In the genomic region with DNA sequence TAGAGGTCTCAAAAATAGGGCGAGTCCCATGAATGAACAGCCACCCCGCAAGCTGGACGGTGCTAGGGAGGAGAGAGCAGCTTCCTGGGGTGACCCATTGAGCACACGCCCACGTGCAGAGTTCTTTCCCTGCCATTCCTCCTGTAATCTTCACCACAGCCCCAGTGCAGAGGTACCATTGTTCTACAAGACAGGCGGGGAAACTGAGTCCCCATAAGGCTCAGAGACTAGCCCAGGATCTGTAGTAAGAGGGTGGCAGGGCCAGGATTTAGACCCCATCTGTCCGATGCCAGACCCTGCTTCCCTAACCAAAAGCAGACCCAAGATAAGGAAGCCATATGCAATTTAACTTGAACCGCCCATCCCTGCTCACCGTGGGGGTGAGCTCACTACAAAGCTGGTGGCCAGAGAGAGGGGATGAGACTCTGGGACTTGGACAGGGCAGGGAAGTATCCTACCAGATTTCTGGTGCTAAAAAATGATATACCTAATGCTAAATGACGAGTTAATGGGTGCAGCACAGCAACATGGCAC, we compare ENCODE assay signal across 28 cellular contexts. TPM values are rescaled to one million over a fixed set of nuclear protein-coding genes. Genes with fewer than 3 reads are reported as not detected.
A peak's percentile ranks its signal among the peaks of the same experiment; 100 is the strongest.
DNase-seq lines count a peak whose midpoint lies in the region; ATAC-seq, FAIRE-seq and TF ChIP-seq lines count a peak whose summit lies in the region.
"Had no signal": no experiment of that assay in that cellular context is flagged by ENCODE, and none has a peak within 500 bp of the region (broad histone marks: within the 10 kb centered on the region; RNA-seq: fewer than 3 reads in every experiment).

No MANE protein-coding gene starts in this region.

- peak overlapping the region; percentile 87; the same call in 1 of the 2 replicates for H3K23ac ChIP-seq in IMR-90 (ENCODE audit: low read depth, low read length)

- in situ Hi-C loops in IMR-90 (cut with MboI; ENCODE audit: low sequenced_read_pairs), result loop anchor here (5.0 kb wide), 1 partner anchor 124 kb away; no protein-coding TSS in a partner anchor

- peak overlapping the region; percentile 85 for H3K4ac ChIP-seq in IMR-90 (ENCODE audit: low read depth, low read length)

- peak overlapping the region; percentile 76 for H2BK20ac ChIP-seq in IMR-90 (ENCODE audit: low read depth, low read length)

- POLR2A ChIA-PET in IMR-90 (lab: Charles Lee; ENCODE audit: unreplicated experiment), result no interaction called here

- no peaks in the 10 kb centered on the region for H3F3A ChIP-seq in neural progenitor cell (ENCODE audit: low read depth)

- no peak for TF ChIP-seq RAD21 in IMR-90 (IDR thresholded peaks at IDR 0.05; ENCODE audit: low read length)

- no CpG with 5 or more reads among the region's 10 CpGs for WGBS in IMR-90 (ENCODE audit: extremely low coverage in 2 of 2, insufficient read length in 1 of 2), 2 experiments
- WGBS in endodermal cell (ENCODE audit: insufficient coverage in 1 of 2, insufficient read length in 1 of 2), 2 experiments, result 89 to 90% methylated on average over 5 to 9 of the region's 10 CpGs
- WGBS in small intestine, 3 donors, result 66 to 79% (median 77%) methylated on average over 10 of the region's 10 CpGs

- peak overlapping the region; percentile 70; the same call in 1 of the 2 replicates for H4K91ac ChIP-seq in IMR-90 (ENCODE audit: insufficient read depth, low read depth, low read length)

- no peaks in the 10 kb centered on the region for H3K9me3 Mint-ChIP-seq in endodermal cell
- no peaks in the 10 kb centered on the region for H3K9me3 Mint-ChIP-seq in neural progenitor cell
- H3K9me3 Mint-ChIP-seq: activated CD4-positive, alpha-beta memory T cell treated with anti-CD3 and anti-CD28 coated beads, Interleukin-2, amount 10 ng/mL, durations not matched to agents 7 days and 5 days; activated naive CD4-positive, alpha-beta T cell treated with anti-CD3 and anti-CD28 coated beads, Interleukin-2, amount 50 U/mL, for 24 hours; CD4-positive, CD25-positive, alpha-beta regulatory T cell; GM23338; stimulated activated effector memory CD8-positive, alpha-beta T cell treated with anti-CD3 and anti-CD28 coated beads, Interleukin-12 subunit alpha, Interleukin-12 subunit beta, amount 100 ng/mL, for 72 hours; T-helper 1 cell treated with Interleukin-12 subunit alpha and Interleukin-12 subunit beta and Interleukin-4 antibody, amounts not matched to agents 30 μg/mL and 1 μg/mL, for 36 hours had no signal

- H2BK15ac ChIP-seq in IMR-90 (ENCODE audit: low read depth, low read length), result peak overlapping the region; percentile 56; the same call in 1 of the 3 replicates

- intact Hi-C loops in IMR-90 (cut with micrococcal nuclease), result no loop called here

- 0 out of 2 replicates have a peak overlapping the region, but pooled peaks have one; percentile 26 for H4K5ac ChIP-seq in IMR-90 (ENCODE audit: low read depth, low read length)

- DNase-seq in 8988T (peak; percentile 1), IMR-90 (no peak), endodermal cell (peak; percentile 29), neural progenitor cell (ENCODE audit: low spot score) (no peak), middle frontal gyrus (ENCODE audit: extremely low spot score, low spot score) (no peak), AG08396 (ENCODE audit: low spot score) (no peak), small intestine (no peak)
- DNase-seq: activated CD4-positive, alpha-beta memory T cell treated with anti-CD3 and anti-CD28 coated beads, Interleukin-2, amount 10 ng/mL, durations not matched to agents 7 days and 5 days; activated T-cell treated with anti-CD3 and anti-CD28 coated beads, Interleukin-2, amount 50 U/mL, for 48 hours; CD4-positive, CD25-positive, alpha-beta regulatory T cell; DMS53; KG1; MV-4-11; NCI-H1694 treated with DMSO at 0.1 percent for 48 hours; NCI-H226; NCI-H82 had no signal

- H3K27me3 Mint-ChIP-seq in endodermal cell (ENCODE audit: insufficient read depth) (no peaks in the 10 kb centered on the region), neural progenitor cell (ENCODE audit: insufficient read depth, low read depth) (peaks cover 11% of the 10 kb centered on the region)
- H3K27me3 Mint-ChIP-seq: activated CD4-positive, alpha-beta memory T cell treated with anti-CD3 and anti-CD28 coated beads, Interleukin-2, amount 10 ng/mL, durations not matched to agents 7 days and 5 days; activated naive CD4-positive, alpha-beta T cell treated with anti-CD3 and anti-CD28 coated beads, Interleukin-2, amount 50 U/mL, for 24 hours had no signal

- H2AFZ ChIP-seq in IMR-90 (replicated peaks; ENCODE audit: low read length, poor library complexity), result no peak overlapping the region
- H2AFZ ChIP-seq in neural progenitor cell (replicated peaks), result no peak overlapping the region
- H2AFZ ChIP-seq: GM23338 had no signal

- peak overlapping the region; percentile 94 for H2AK9ac ChIP-seq in IMR-90 (replicated peaks; ENCODE audit: low read depth, low read length, poor library complexity)

- H3K79me2 ChIP-seq in neural progenitor cell (ENCODE audit: low read depth), result no peaks in the 10 kb centered on the region

- peak overlapping the region in 1 of 2 experiments; percentile 62; a peak in 1 of 4 replicates for H4K8ac ChIP-seq in IMR-90 (ENCODE audit: low read depth in 2 of 2, low read length in 2 of 2)

- H3K36me3 ChIP-seq in IMR-90 (ENCODE audit: control insufficient read depth, insufficient read depth, low read length) (peaks cover 6% of the 10 kb centered on the region; the same call in 1 of the 2 replicates), endodermal cell (ENCODE audit: control insufficient read depth, insufficient read depth, low read length) (peaks cover 41% of the 10 kb centered on the region), neural progenitor cell (no peaks in the 10 kb centered on the region), small intestine (ENCODE audit: control insufficient read depth in 2 of 2, insufficient read depth in 2 of 2, low read length in 2 of 2) (no peaks in the 10 kb centered on the region)

- peaks cover 0 to 25% of the 10 kb centered on the region in 2 experiments; a peak in 2 of 4 replicates for H3K79me1 ChIP-seq in IMR-90 (ENCODE audit: low read depth in 1 of 2, low read length in 2 of 2)

- H3K27ac ChIP-seq in IMR-90 (ENCODE audit: insufficient read depth, low read length) (no peak overlapping the region), endodermal cell (ENCODE audit: low read depth, low read length) (no peak overlapping the region), neural progenitor cell (no peak overlapping the region), small intestine (ENCODE audit: low read depth in 1 of 2, low read length in 1 of 2) (no peak overlapping the region)
- H3K27ac ChIP-seq: VCaP had no signal

- no peak overlapping the region for H2BK5ac ChIP-seq in IMR-90 (ENCODE audit: low read depth, low read length, poor library complexity, severe bottlenecking)

- peak overlapping the region; percentile 83; the same call in 1 of the 2 replicates for H3K14ac ChIP-seq in IMR-90 (replicated peaks; ENCODE audit: low read depth, low read length)

- 0 out of 2 replicates have a peak overlapping the region, but pooled peaks have one; percentile 12 for H3K18ac ChIP-seq in IMR-90 (ENCODE audit: low read depth, low read length)

- H3K9ac ChIP-seq in IMR-90 (ENCODE audit: low read depth, low read length), result no peak overlapping the region
- no peak overlapping the region for H3K9ac ChIP-seq in endodermal cell (ENCODE audit: extremely low read depth, low read length, poor library complexity, severe bottlenecking)
- no peak overlapping the region for H3K9ac ChIP-seq in neural progenitor cell

- no peaks in the 10 kb centered on the region for H3K9me3 ChIP-seq in IMR-90 (ENCODE audit: control insufficient read depth, insufficient read depth, low read length)
- no peaks in the 10 kb centered on the region for H3K9me3 ChIP-seq in endodermal cell (ENCODE audit: control insufficient read depth, low read length)
- H3K9me3 ChIP-seq in neural progenitor cell (ENCODE audit: low read depth), result no peaks in the 10 kb centered on the region
- H3K9me3 ChIP-seq in small intestine (ENCODE audit: control insufficient read depth, low read depth), result no peaks in the 10 kb centered on the region

- no peaks in the 10 kb centered on the region for H3K27me3 ChIP-seq in IMR-90 (ENCODE audit: control insufficient read depth, insufficient read depth, low read length)
- no peaks in the 10 kb centered on the region for H3K27me3 ChIP-seq in endodermal cell (ENCODE audit: control insufficient read depth, insufficient read depth, low read length, poor library complexity, severe bottlenecking)
- no peaks in the 10 kb centered on the region for H3K27me3 ChIP-seq in neural progenitor cell
- no peaks in the 10 kb centered on the region for H3K27me3 ChIP-seq in small intestine (ENCODE audit: control insufficient read depth in 2 of 2, insufficient read depth in 2 of 2, low read length in 2 of 2)

- H3K36me3 Mint-ChIP-seq in endodermal cell (ENCODE audit: low read depth), result peaks cover 12% of the 10 kb centered on the region
- H3K36me3 Mint-ChIP-seq in neural progenitor cell, result peaks cover 7% of the 10 kb centered on the region
- H3K36me3 Mint-ChIP-seq: activated naive CD4-positive, alpha-beta T cell treated with anti-CD3 and anti-CD28 coated beads, Interleukin-2, amount 50 U/mL, for 24 hours; CD4-positive, CD25-positive, alpha-beta regulatory T cell; stimulated activated effector memory CD8-positive, alpha-beta T cell treated with anti-CD3 and anti-CD28 coated beads, Interleukin-12 subunit alpha, Interleukin-12 subunit beta, amount 100 ng/mL, for 72 hours had no signal

- FAIRE-seq in small intestine (lab: Jason Lieb, UNC), result no peak

- H3K56ac ChIP-seq in IMR-90 (ENCODE audit: extremely low read depth, insufficient read depth, low read length), result no peak overlapping the region

- H3K4me3 ChIP-seq in IMR-90 (ENCODE audit: insufficient read depth, low read depth, low read length) (no peak overlapping the region), endodermal cell (ENCODE audit: low read length) (no peak overlapping the region), neural progenitor cell (no peak overlapping the region), small intestine (ENCODE audit: low read depth in 1 of 2, low read length in 2 of 2) (no peak overlapping the region)
- H3K4me3 ChIP-seq: GM23338, lung had no signal

- no peak for TF ChIP-seq POLR2A in IMR-90 (IDR thresholded peaks at IDR 0.05; ENCODE audit: low read depth, low read length)

- H3K4me2 ChIP-seq in IMR-90 (ENCODE audit: low read depth, low read length), result no peak overlapping the region
- H3K4me2 ChIP-seq in neural progenitor cell, result no peak overlapping the region
- H3K4me2 ChIP-seq: GM23338 had no signal

- H4K20me1 ChIP-seq in IMR-90 (ENCODE audit: insufficient read depth, low read length), result no peaks in the 10 kb centered on the region
- H4K20me1 ChIP-seq in neural progenitor cell (ENCODE audit: low read depth), result no peaks in the 10 kb centered on the region

- peak overlapping the region; percentile 89 for H2AK5ac ChIP-seq in IMR-90 (ENCODE audit: low read depth, low read length)

- CTCF ChIA-PET in IMR-90 (lab: Yijun Ruan, JAX), result interaction anchor here (0.8 kb wide), 1 partner anchor 176 kb away, joined by 3 read pairs; no protein-coding TSS in a partner anchor

- peaks cover 30% of the 10 kb centered on the region for H3K9me1 ChIP-seq in IMR-90 (ENCODE audit: insufficient read depth, low read length)

- no peak overlapping the region for H3K4me3 Mint-ChIP-seq in endodermal cell
- H3K4me3 Mint-ChIP-seq in neural progenitor cell, result no peak overlapping the region
- H3K4me3 Mint-ChIP-seq: activated CD4-positive, alpha-beta memory T cell treated with anti-CD3 and anti-CD28 coated beads, Interleukin-2, amount 10 ng/mL, durations not matched to agents 7 days and 5 days; activated naive CD4-positive, alpha-beta T cell treated with anti-CD3 and anti-CD28 coated beads, Interleukin-2, amount 50 U/mL, for 24 hours; CD4-positive, CD25-positive, alpha-beta regulatory T cell; GM23338; stimulated activated effector memory CD8-positive, alpha-beta T cell treated with anti-CD3 and anti-CD28 coated beads, Interleukin-12 subunit alpha, Interleukin-12 subunit beta, amount 100 ng/mL, for 72 hours; T-helper 1 cell treated with Interleukin-12 subunit alpha and Interleukin-12 subunit beta and Interleukin-4 antibody, amounts not matched to agents 30 μg/mL and 1 μg/mL, for 36 hours had no signal

- H3K27ac Mint-ChIP-seq in endodermal cell (no peak overlapping the region), neural progenitor cell (peak overlapping the region; percentile 46)
- H3K27ac Mint-ChIP-seq: activated CD4-positive, alpha-beta memory T cell treated with anti-CD3 and anti-CD28 coated beads, Interleukin-2, amount 10 ng/mL, durations not matched to agents 7 days and 5 days; activated naive CD4-positive, alpha-beta T cell treated with anti-CD3 and anti-CD28 coated beads, Interleukin-2, amount 50 U/mL, for 24 hours; CD4-positive, CD25-positive, alpha-beta regulatory T cell; GM23338; stimulated activated effector memory CD8-positive, alpha-beta T cell treated with anti-CD3 and anti-CD28 coated beads, Interleukin-12 subunit alpha, Interleukin-12 subunit beta, amount 100 ng/mL, for 72 hours; T-helper 1 cell treated with Interleukin-12 subunit alpha and Interleukin-12 subunit beta and Interleukin-4 antibody, amounts not matched to agents 30 μg/mL and 1 μg/mL, for 36 hours had no signal

- dilution Hi-C loops in IMR-90 (cut with HindIII; ENCODE audit: low sequenced_read_pairs, unreplicated experiment), result no loop called here

- no peaks in the 10 kb centered on the region for H3K4me1 Mint-ChIP-seq in endodermal cell
- peaks cover 35% of the 10 kb centered on the region for H3K4me1 Mint-ChIP-seq in neural progenitor cell
- H3K4me1 Mint-ChIP-seq: activated naive CD4-positive, alpha-beta T cell treated with anti-CD3 and anti-CD28 coated beads, Interleukin-2, amount 50 U/mL, for 24 hours had no signal

- peaks cover 26% of the 10 kb centered on the region for H3K4me1 ChIP-seq in IMR-90 (ENCODE audit: control insufficient read depth, insufficient read depth, low read length)
- H3K4me1 ChIP-seq in endodermal cell (ENCODE audit: control insufficient read depth, insufficient read depth, low read length), result no peaks in the 10 kb centered on the region
- peaks cover 18% of the 10 kb centered on the region for H3K4me1 ChIP-seq in neural progenitor cell
- no peaks in the 10 kb centered on the region for H3K4me1 ChIP-seq in small intestine (ENCODE audit: control insufficient read depth in 2 of 2, insufficient read depth in 1 of 2, low read depth in 1 of 2, low read length in 1 of 2)

- H2BK120ac ChIP-seq in IMR-90 (ENCODE audit: low read depth, low read length), result peak overlapping the region; percentile 91

- BruUV-seq in IMR-90 (replicated peaks; lab: Mats Ljungman, UMichigan), result no TSS peak

- TF ChIP-seq CTCF in IMR-90 (conservative IDR thresholded peaks at IDR 0.05; ENCODE audit: low read depth, low read length) (no peak), endodermal cell (conservative IDR thresholded peaks at IDR 0.05) (no peak), neural progenitor cell (IDR thresholded peaks at IDR 0.05) (no peak)

- ATAC-seq in IMR-90 (ENCODE audit: low read depth) (no peak), HG02884 (IDR thresholded peaks at IDR 0.05; ENCODE audit: unreplicated experiment) (no peak)
- ATAC-seq: GM23338; sciatic nerve; stimulated activated effector memory CD8-positive, alpha-beta T cell treated with anti-CD3 and anti-CD28 coated beads, Interleukin-12 subunit alpha, Interleukin-12 subunit beta, amount 100 ng/mL, for 72 hours had no signal

RNA-seq across cellular contexts. Expression of a gene that starts 36.7 kb away (rescaled TPM):
- total RNA-seq in IMR-90 (2012; rRNA removed), result 0.18 TPM in 1 of 2 replicates, not detected in the other
- polyA plus RNA-seq in IMR-90 (2012; rRNA removed), result 0.30 TPM in 1 of 2 replicates, not detected in the other
- polyA plus RNA-seq in IMR-90 (2012; cell fraction: cytosol; rRNA removed), result 0.11 and 0.26 TPM in 2 replicates
- 0.11 TPM in 1 of 2 replicates, not detected in the other for polyA plus RNA-seq in IMR-90 (2012; cell fraction: nucleus; rRNA removed; ENCODE audit: low replicate concordance)
- total RNA-seq in endodermal cell, result under 1 TPM in 1 of 2 donors, not detected in 1; 0.59 TPM
- not detected for polyA plus RNA-seq in endodermal cell (2013, experiment 1 of 2)
- not detected for polyA plus RNA-seq in endodermal cell (2013, experiment 2 of 2)
- total RNA-seq in neural progenitor cell (ENCODE audit: low replicate concordance), result 1.5 TPM in 1 of 2 replicates, not detected in the other
- polyA plus RNA-seq in small intestine, result 1 to 10 TPM in 2 of 3 donors, not detected in 1; 1.3 to 6.9 TPM
- total RNA-seq: activated CD4-positive, alpha-beta memory T cell treated with anti-CD3 and anti-CD28 coated beads, Interleukin-2, amount 10 ng/mL, durations not matched to agents 7 days and 5 days; CD4-positive, CD25-positive, alpha-beta regulatory T cell; fibroblast of lung; GM23338; myocyte; temporal lobe had no signal
- polyA plus RNA-seq: CD4-positive, CD25-positive, alpha-beta regulatory T cell; fibroblast of lung; GM23338 had no signal

RNA-seq across cellular contexts. Expression of a gene that starts 43.5 kb away (rescaled TPM):
- not detected in 2 replicates for total RNA-seq in IMR-90 (2012; rRNA removed)
- polyA plus RNA-seq in IMR-90 (2012; rRNA removed), result not detected in 2 replicates
- not detected in 2 replicates for polyA plus RNA-seq in IMR-90 (2012; cell fraction: cytosol; rRNA removed)
- not detected in 2 replicates for polyA plus RNA-seq in IMR-90 (2012; cell fraction: nucleus; rRNA removed; ENCODE audit: low replicate concordance)
- under 1 TPM; 0.59 to 0.80 TPM for total RNA-seq in endodermal cell
- polyA plus RNA-seq in endodermal cell (2013, experiment 1 of 2), result not detected
- polyA plus RNA-seq in endodermal cell (2013, experiment 2 of 2), result not detected
- 0.43 TPM in 1 of 2 replicates, not detected in the other for total RNA-seq in neural progenitor cell (ENCODE audit: low replicate concordance)
- polyA plus RNA-seq in small intestine, result under 1 TPM in 1 of 3 donors, not detected in 2; 0.28 TPM
- total RNA-seq: activated CD4-positive, alpha-beta memory T cell treated with anti-CD3 and anti-CD28 coated beads, Interleukin-2, amount 10 ng/mL, durations not matched to agents 7 days and 5 days; CD4-positive, CD25-positive, alpha-beta regulatory T cell; fibroblast of lung; myocyte; sciatic nerve; temporal lobe had no signal
- polyA plus RNA-seq: AG04450; CD4-positive, CD25-positive, alpha-beta regulatory T cell; fibroblast of lung had no signal

Comparison
In these comparisons a context has a peak if more than half of its experiments do, and no peak if none do; other contexts are left out.
1. DNase-seq: peak in 8988T (single experiment) and endodermal cell (single experiment); none in IMR-90 (single experiment), neural progenitor cell (single experiment), middle frontal gyrus (single experiment), AG08396 (single experiment) and small intestine (single experiment).